In genomic region chr3:71226565-71227281, GRCh38 we compare ENCODE assay signal across 8 cellular contexts.
DNase-seq lines count a peak whose midpoint lies in the region; ATAC-seq and TF ChIP-seq lines count a peak whose summit lies in the region.

No MANE protein-coding gene starts in this region.

- H3K9me3 ChIP-seq in right lobe of liver = no peaks in the 10 kb centered on the region

- H3K27me3 ChIP-seq in right lobe of liver = no peaks in the 10 kb centered on the region

- H3K36me3 ChIP-seq in right lobe of liver = no peaks in the 10 kb centered on the region

- 44% methylated on average over 18 of the region's 23 CpGs for WGBS in right lobe of liver (ENCODE audit: insufficient coverage, low coverage, low lambda C conversion rate, missing lambda C conversion rate)

- H3K4me1 ChIP-seq in right lobe of liver = no peaks in the 10 kb centered on the region

- peak overlapping the region in 2 of 3 donors; percentile 17 to 41 for H3K27ac ChIP-seq in right lobe of liver

- no peak overlapping the region for H3K4me3 ChIP-seq in right lobe of liver

- DNase-seq in CD1c-positive myeloid dendritic cell (ENCODE audit: extremely low spot score) (peak; percentile 31), M059J (ENCODE audit: low read depth) (peak; percentile 30), activated gamma-delta T cell treated with Interleukin-2 at 50 U/mL for 16 hours (peak; percentile 77), right lobe of liver (no peak), putamen (ENCODE audit: low spot score) (no peak), posterior cingulate gyrus (no peak)
- DNase-seq in stimulated activated CD8-positive, alpha-beta memory T cell treated with anti-CD3 and anti-CD28 coated beads, Interleukin-4, amount 100 ng/mL, for 48 hours = peak; percentile 93

- intact Hi-C loops in right lobe of liver (cut with DNase I) = no loop called here
- intact Hi-C loops in posterior cingulate gyrus (cut with DNase I) = no loop called here

- TF ChIP-seq CTCF in right lobe of liver (IDR thresholded peaks at IDR 0.05) = no peak

- ATAC-seq in GM21526 (IDR thresholded peaks at IDR 0.05; ENCODE audit: low FRiP score, unreplicated experiment) (peak; percentile 87), right lobe of liver (peak; percentile 69 to 80 (median 71))

- no peak for TF ChIP-seq POLR2A in right lobe of liver (IDR thresholded peaks at IDR 0.05)

Comparison
In these comparisons a context has a peak if more than half of its experiments do, and no peak if none do; other contexts are left out.
1. DNase-seq: peak in CD1c-positive myeloid dendritic cell (single experiment), M059J (single experiment), activated gamma-delta T cell treated with Interleukin-2 at 50 U/mL for 16 hours (single experiment) and stimulated activated CD8-positive, alpha-beta memory T cell treated with anti-CD3 and anti-CD28 coated beads, Interleukin-4, amount 100 ng/mL, for 48 hours (single experiment); none in right lobe of liver (0 of 3), putamen (single experiment) and posterior cingulate gyrus (0 of 10).